Comparison of ENCODE assay signal across 17 cellular contexts in the genomic region with DNA sequence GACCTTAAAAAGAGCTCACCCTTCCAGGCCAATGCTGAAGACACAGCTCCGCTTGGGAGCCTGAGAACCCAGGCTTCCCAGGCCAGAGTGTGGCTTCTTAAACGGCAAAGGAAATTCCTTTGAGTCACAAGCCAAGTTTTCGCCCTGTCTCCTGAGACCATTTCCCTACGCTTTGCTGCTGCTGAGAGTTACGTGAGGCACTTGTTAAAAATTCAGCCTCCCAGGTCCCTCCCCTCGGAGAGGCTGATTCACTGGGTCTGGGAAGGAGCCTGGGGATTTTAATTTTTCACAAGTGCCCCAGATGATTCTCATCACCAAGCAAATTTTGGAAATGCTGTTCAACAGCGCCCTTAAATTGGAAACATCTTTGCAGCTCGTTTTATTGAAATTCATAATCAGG. TPM values are rescaled to one million over a fixed set of nuclear protein-coding genes. Genes with fewer than 3 reads are reported as not detected.
A peak's percentile ranks its signal among the peaks of the same experiment; 100 is the strongest.
DNase-seq lines count a peak whose midpoint lies in the region; ATAC-seq and TF ChIP-seq lines count a peak whose summit lies in the region.
"Had no signal": no experiment of that assay in that cellular context is flagged by ENCODE, and none has a peak within 500 bp of the region (broad histone marks: within the 10 kb centered on the region; RNA-seq: fewer than 3 reads in every experiment).

No MANE protein-coding gene starts in this region.

- no peak for ATAC-seq in WTC11
- ATAC-seq: activated CD8-positive, alpha-beta T cell treated with anti-CD3 and anti-CD28 coated beads for 36 hours; natural killer cell treated with Interleukin-12 subunit alpha and Interleukin-12 subunit beta and Interleukin-15 and Interleukin-18, amount 100 ng/mL, for 72 hours had no signal

- peaks cover 49% of the 10 kb centered on the region for H3K4me1 Mint-ChIP-seq in WTC11
- H3K4me1 Mint-ChIP-seq: IgD-negative memory B cell had no signal

- WGBS in sigmoid colon, 2 donors, result 83 to 89% methylated on average over 8 of the region's 8 CpGs

- DNase-seq in AG09309 (ENCODE audit: low read depth) (peak; percentile 90), WTC11 (ENCODE audit: low spot score) (no peak), fibroblast of peridontal ligament (ENCODE audit: extremely low read depth) (peak; percentile 95), sigmoid colon (no peak), BE2C (no peak), putamen (ENCODE audit: low spot score) (no peak), GDM1 (lab: John Stamatoyannopoulos, UW) (no peak)
- no peak for DNase-seq in activated CD8-positive, alpha-beta memory T cell treated with anti-CD3 and anti-CD28 coated beads, Interleukin-2, amount 50 U/mL, for 48 hours
- DNase-seq: activated CD8-positive, alpha-beta T cell treated with anti-CD3 and anti-CD28 coated beads for 36 hours; amniotic stem cell; GF-D8; mammary epithelial cell; stimulated activated CD4-positive, alpha-beta T cell treated with anti-CD3 and anti-CD28 coated beads, Interleukin-2, amount 100 ng/mL, for 24 hours; SW 1271 had no signal

- POLR2A ChIA-PET in WTC11 (lab: Charles Lee), result no interaction called here

- H3K27me3 Mint-ChIP-seq in WTC11 (ENCODE audit: low read depth), result no peaks in the 10 kb centered on the region
- H3K27me3 Mint-ChIP-seq: activated CD8-positive, alpha-beta T cell treated with anti-CD3 and anti-CD28 coated beads for 36 hours; IgD-negative memory B cell; natural killer cell treated with Interleukin-12 subunit alpha and Interleukin-12 subunit beta and Interleukin-15 and Interleukin-18, amount 100 ng/mL, for 72 hours had no signal

- TF ChIP-seq POLR2A in sigmoid colon (IDR thresholded peaks at IDR 0.05), result no peak

- H3K27ac ChIP-seq in sigmoid colon, result peak overlapping the region; percentile 13 to 38 (median 27)

- H3K4me3 Mint-ChIP-seq in WTC11, result no peak overlapping the region
- H3K4me3 Mint-ChIP-seq: activated CD8-positive, alpha-beta T cell treated with anti-CD3 and anti-CD28 coated beads for 36 hours; IgD-negative memory B cell; natural killer cell treated with Interleukin-12 subunit alpha and Interleukin-12 subunit beta and Interleukin-15 and Interleukin-18, amount 100 ng/mL, for 72 hours had no signal

- H3K36me3 Mint-ChIP-seq in WTC11, result peaks cover 10% of the 10 kb centered on the region; the same call in 1 of the 2 replicates

- H3K27ac Mint-ChIP-seq in WTC11, result peak overlapping the region; percentile 61; the same call in 1 of the 2 replicates
- H3K27ac Mint-ChIP-seq: activated CD8-positive, alpha-beta T cell treated with anti-CD3 and anti-CD28 coated beads for 36 hours; IgD-negative memory B cell had no signal

- H3K9me3 Mint-ChIP-seq in WTC11, result no peaks in the 10 kb centered on the region
- H3K9me3 Mint-ChIP-seq: activated CD8-positive, alpha-beta T cell treated with anti-CD3 and anti-CD28 coated beads for 36 hours; IgD-negative memory B cell; natural killer cell treated with Interleukin-12 subunit alpha and Interleukin-12 subunit beta and Interleukin-15 and Interleukin-18, amount 100 ng/mL, for 72 hours had no signal

- no peaks in the 10 kb centered on the region for H3K27me3 ChIP-seq in sigmoid colon
- no peaks in the 10 kb centered on the region for H3K27me3 ChIP-seq in BE2C

- intact Hi-C loops in sigmoid colon (cut with DNase I), result no loop called here

- H3K36me3 ChIP-seq in sigmoid colon (peaks cover 12 to 89% (median 52%) of the 10 kb centered on the region in 4 donors), BE2C (peaks cover 28% of the 10 kb centered on the region)

- CTCF ChIA-PET in WTC11 (lab: Charles Lee), result interaction anchor here (1.0 to 4.0 kb wide), 5 partner anchors 11 to 317 kb away, joined by 3 to 35 read pairs (median 12); no protein-coding TSS in a partner anchor

- H3K4me3 ChIP-seq in AG09309 (ENCODE audit: control insufficient read depth, low read depth, low read length) (no peak overlapping the region), sigmoid colon (no peak overlapping the region), BE2C (ENCODE audit: low read depth, low read length) (no peak overlapping the region)

- no peak for TF ChIP-seq EP300 in sigmoid colon (IDR thresholded peaks at IDR 0.05)

- no peaks in the 10 kb centered on the region for H3K9me3 ChIP-seq in sigmoid colon
- H3K9me3 ChIP-seq in BE2C, result no peaks in the 10 kb centered on the region

- TF ChIP-seq CTCF in AG09309 (IDR thresholded peaks at IDR 0.05; ENCODE audit: control insufficient read depth, insufficient read depth, low read depth, low read length, missing control alignments), result no peak
- no peak for TF ChIP-seq CTCF in WTC11 (IDR thresholded peaks at IDR 0.05)
- TF ChIP-seq CTCF in sigmoid colon (IDR thresholded peaks at IDR 0.05), result no peak
- TF ChIP-seq CTCF in BE2C (IDR thresholded peaks at IDR 0.05; ENCODE audit: low read depth, low read length), result no peak

- H3K4me1 ChIP-seq in sigmoid colon, result peaks cover 0 to 7% (median 0%) of the 10 kb centered on the region in 4 donors
- peaks cover 8% of the 10 kb centered on the region; the same call in 1 of the 2 replicates for H3K4me1 ChIP-seq in BE2C

TF ChIP-seq in WTC11, 78 proteins besides CTCF, POLR2A, EP300 and RAD21 (continues in another document):
- TF ChIP-seq MYBL2 (CRISPR knock-in tag; IDR thresholded peaks at IDR 0.05) (no peak), ZNF532 (CRISPR knock-in tag; IDR thresholded peaks at IDR 0.05; ENCODE audit: borderline replicate concordance) (no peak), CREB1 (CRISPR knock-in tag; IDR thresholded peaks at IDR 0.05) (no peak), JAZF1 (CRISPR knock-in tag; IDR thresholded peaks at IDR 0.05) (no peak)
- TF ChIP-seq, protein P1, sequence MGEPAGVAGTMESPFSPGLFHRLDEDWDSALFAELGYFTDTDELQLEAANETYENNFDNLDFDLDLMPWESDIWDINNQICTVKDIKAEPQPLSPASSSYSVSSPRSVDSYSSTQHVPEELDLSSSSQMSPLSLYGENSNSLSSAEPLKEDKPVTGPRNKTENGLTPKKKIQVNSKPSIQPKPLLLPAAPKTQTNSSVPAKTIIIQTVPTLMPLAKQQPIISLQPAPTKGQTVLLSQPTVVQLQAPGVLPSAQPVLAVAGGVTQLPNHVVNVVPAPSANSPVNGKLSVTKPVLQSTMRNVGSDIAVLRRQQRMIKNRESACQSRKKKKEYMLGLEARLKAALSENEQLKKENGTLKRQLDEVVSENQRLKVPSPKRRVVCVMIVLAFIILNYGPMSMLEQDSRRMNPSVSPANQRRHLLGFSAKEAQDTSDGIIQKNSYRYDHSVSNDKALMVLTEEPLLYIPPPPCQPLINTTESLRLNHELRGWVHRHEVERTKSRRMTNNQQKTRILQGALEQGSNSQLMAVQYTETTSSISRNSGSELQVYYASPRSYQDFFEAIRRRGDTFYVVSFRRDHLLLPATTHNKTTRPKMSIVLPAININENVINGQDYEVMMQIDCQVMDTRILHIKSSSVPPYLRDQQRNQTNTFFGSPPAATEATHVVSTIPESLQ (CRISPR knock-in tag; IDR thresholded peaks at IDR 0.05), result no peak

RNA-seq across cellular contexts. Expression of gene RLBP1, which starts 25.5 kb away (rescaled TPM):
- total RNA-seq in WTC11 (2021) (not detected in 3 replicates), sigmoid colon (1 to 10 TPM in 2 of 4 donors, under 1 TPM in 1, not detected in 1; 0.27 to 6.6 (median 1.8) TPM)
- polyA plus RNA-seq in sigmoid colon, result under 1 TPM in 1 of 3 donors, not detected in 2; 0.50 TPM
- not detected for polyA plus RNA-seq in BE2C (2012; ENCODE audit: insufficient read depth, insufficient read length, low read depth)
- total RNA-seq: activated CD8-positive, alpha-beta T cell treated with anti-CD3 and anti-CD28 coated beads for 36 hours had no signal
- polyA plus RNA-seq: AG04450, IgD-negative memory B cell had no signal

RNA-seq across cellular contexts. Expression of gene FANCI, which starts 47.9 kb away (rescaled TPM):
- total RNA-seq in WTC11 (2021), result 94.5 to 108 TPM (median 101 TPM) in 3 replicates
- total RNA-seq in sigmoid colon, result 1 to 10 TPM; 2.0 to 5.2 (median 3.3) TPM
- 10 to 100 TPM in 1 of 3 donors, 1 to 10 TPM in 2; 2.3 to 16.0 (median 2.4) TPM for polyA plus RNA-seq in sigmoid colon
- 6.4 TPM for polyA plus RNA-seq in BE2C (2012; ENCODE audit: insufficient read depth, insufficient read length, low read depth)

Comparison
In these comparisons a context has a peak if more than half of its experiments do, and no peak if none do; other contexts are left out.
1. DNase-seq: peak in AG09309 (single experiment) and fibroblast of peridontal ligament (single experiment); none in WTC11 (single experiment), sigmoid colon (single experiment), BE2C (single experiment), putamen (single experiment), activated CD8-positive, alpha-beta memory T cell treated with anti-CD3 and anti-CD28 coated beads, Interleukin-2, amount 50 U/mL, for 48 hours (single experiment) and GDM1 (single experiment).
2. RNA of gene FANCI, which starts 47.9 kb away (total RNA-seq): 94.5 to 108 TPM in WTC11; 2.0 to 5.2 TPM in sigmoid colon; every median in the first group is over 10 times any median in the second.